In the genomic region with DNA sequence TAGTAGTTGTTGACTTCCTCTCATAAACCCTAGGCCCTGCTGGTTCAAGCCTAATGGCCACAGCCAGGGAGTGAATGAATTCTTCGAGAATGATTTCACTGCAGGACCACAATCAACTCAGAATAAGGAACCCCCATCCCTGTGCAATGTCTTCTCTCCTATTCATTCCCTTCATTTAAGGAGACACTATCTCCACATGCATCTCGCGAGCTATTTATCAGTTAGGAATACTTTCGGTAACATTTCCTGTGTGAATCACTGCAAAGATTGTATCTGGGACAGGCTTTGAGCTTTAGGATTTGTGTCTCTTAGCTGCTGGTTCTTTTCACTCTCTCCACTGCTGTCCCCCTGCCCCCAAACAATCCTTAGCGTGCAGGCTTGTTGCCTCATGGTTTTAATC, we compare ENCODE assay signal across 21 cellular contexts.
DNase-seq lines count a peak whose midpoint lies in the region; ATAC-seq, FAIRE-seq and TF ChIP-seq lines count a peak whose summit lies in the region.
"Had no signal": no experiment of that assay in that cellular context is flagged by ENCODE, and none has a peak within 500 bp of the region (broad histone marks: within the 10 kb centered on the region; RNA-seq: fewer than 3 reads in every experiment).

No MANE protein-coding gene starts in this region.

- peak overlapping the region; percentile 35 for H3K4me2 ChIP-seq in astrocyte (ENCODE audit: low read length)

- no peak for TF ChIP-seq POLR2A in gastrocnemius medialis (IDR thresholded peaks at IDR 0.05)

- in situ Hi-C loops in gastrocnemius medialis (cut with MboI; ENCODE audit: low sequenced_read_pairs in 4 of 4): no loop called here

- H3K9me3 Mint-ChIP-seq in astrocyte (ENCODE audit: unreplicated experiment) (no peaks in the 10 kb centered on the region), mesothelial cell of epicardium (peaks cover 4% of the 10 kb centered on the region)
- H3K9me3 Mint-ChIP-seq: activated naive CD4-positive, alpha-beta T cell treated with anti-CD3 and anti-CD28 coated beads, Interleukin-2, amount 10 ng/mL, durations not matched to agents 7 days and 5 days; brain had no signal

- CTCF ChIA-PET in BJ (lab: Yijun Ruan, JAX): interaction anchor here (1.0 to 2.5 kb wide), 7 partner anchors 12 to 90 kb away, joined by 3 to 8 read pairs (median 6); no protein-coding TSS in a partner anchor

- POLR2A ChIA-PET in BJ (lab: Charles Lee): interaction anchor here (1.5 to 2.0 kb wide), 2 partner anchors 16 to 47 kb away, joined by 6 read pairs; no protein-coding TSS in a partner anchor

- ATAC-seq in gastrocnemius medialis: no peak
- ATAC-seq: heart left ventricle had no signal

- H3K36me3 Mint-ChIP-seq in astrocyte (ENCODE audit: low read depth, unreplicated experiment): peaks cover 3% of the 10 kb centered on the region
- H3K36me3 Mint-ChIP-seq in mesothelial cell of epicardium: no peaks in the 10 kb centered on the region
- H3K36me3 Mint-ChIP-seq: activated naive CD4-positive, alpha-beta T cell treated with anti-CD3 and anti-CD28 coated beads, Interleukin-2, amount 10 ng/mL, durations not matched to agents 7 days and 5 days; brain had no signal

- H3K4me3 ChIP-seq in BJ (ENCODE audit: low read depth, low read length) (no peak overlapping the region), astrocyte (ENCODE audit: insufficient read depth, low read depth, low read length) (no peak overlapping the region), gastrocnemius medialis (no peak overlapping the region), foreskin fibroblast (ENCODE audit: low read depth in 1 of 2, low read length in 2 of 2) (no peak overlapping the region)
- H3K4me3 ChIP-seq: heart left ventricle had no signal

- H3K9ac ChIP-seq in astrocyte (ENCODE audit: low read length): peak overlapping the region; percentile 61

- DNase-seq in BJ (ENCODE audit: low read depth): peak; percentile 94
- DNase-seq in HTR-8/SVneo (ENCODE audit: insufficient read length, low spot score): peak; percentile 45
- DNase-seq in astrocyte (ENCODE audit: low read depth): peak; percentile 96
- no peak for DNase-seq in mesothelial cell of epicardium (ENCODE audit: low spot score in 2 of 2, unreplicated experiment in 2 of 2)
- no peak for DNase-seq in NCI-H1436 (lab: John Stamatoyannopoulos, UW)
- DNase-seq in gastrocnemius medialis: no peak
- DNase-seq in NCI-H510A treated with DMSO at 0.1 percent for 48 hours (lab: John Stamatoyannopoulos, UW): no peak
- DNase-seq in foreskin fibroblast: no peak
- DNase-seq: activated CD4-positive, alpha-beta T cell treated with anti-CD3 and anti-CD28 coated beads, Interleukin-2, amount 50 U/mL, for 4 hours; activated naive CD4-positive, alpha-beta T cell treated with anti-CD3 and anti-CD28 coated beads, Interleukin-2, amount 10 ng/mL, durations not matched to agents 7 days and 5 days; activated T-cell treated with anti-CD3 and anti-CD28 coated beads for 4 hours; GF-D8; heart left ventricle; NCI-H1048; NCI-H2081 treated with DMSO at 0.1 percent for 48 hours; NCI-H526 treated with DMSO at 0.1 percent for 48 hours; OCI-M1; stimulated activated naive CD4-positive, alpha-beta T cell treated with Interleukin-2 at 50 U/mL for 16 hours; SW 1271 had no signal

- H2AFZ ChIP-seq in astrocyte (ENCODE audit: low read depth, low read length): no peak overlapping the region

- H3K36me3 ChIP-seq in BJ (ENCODE audit: control insufficient read depth, insufficient read depth, low read length): peaks cover 43% of the 10 kb centered on the region
- H3K36me3 ChIP-seq in astrocyte (ENCODE audit: insufficient read depth, low read length): peaks cover 24% of the 10 kb centered on the region
- no peaks in the 10 kb centered on the region for H3K36me3 ChIP-seq in gastrocnemius medialis
- H3K36me3 ChIP-seq: heart left ventricle had no signal

- peaks cover 5% of the 10 kb centered on the region for H3K79me2 ChIP-seq in astrocyte (ENCODE audit: insufficient read depth, low read length)

- H3K9me3 ChIP-seq in astrocyte (ENCODE audit: insufficient read depth, low read depth, low read length) (no peaks in the 10 kb centered on the region), gastrocnemius medialis (no peaks in the 10 kb centered on the region)
- H3K9me3 ChIP-seq: heart left ventricle had no signal

- intact Hi-C loops in gastrocnemius medialis (cut with DNase I; ENCODE audit: low total_unique reads): no loop called here

- H3K27me3 ChIP-seq in BJ (ENCODE audit: control insufficient read depth, insufficient read depth, low read length) (no peaks in the 10 kb centered on the region), astrocyte (ENCODE audit: insufficient read depth, low read length) (no peaks in the 10 kb centered on the region), gastrocnemius medialis (no peaks in the 10 kb centered on the region)
- H3K27me3 ChIP-seq: heart left ventricle had no signal

- H3K27ac ChIP-seq in astrocyte (ENCODE audit: low read depth, low read length) (peak overlapping the region; percentile 88), gastrocnemius medialis (no peak overlapping the region)
- H3K27ac ChIP-seq: heart left ventricle had no signal

- no peak for TF ChIP-seq CTCF in BJ (IDR thresholded peaks at IDR 0.05; ENCODE audit: insufficient read depth, low read depth, low read length)
- no peak for TF ChIP-seq CTCF in astrocyte (IDR thresholded peaks at IDR 0.05; ENCODE audit: insufficient read depth, low read depth, low read length)
- TF ChIP-seq CTCF in mesothelial cell of epicardium (IDR thresholded peaks at IDR 0.05; ENCODE audit: unreplicated experiment): no peak
- TF ChIP-seq CTCF in gastrocnemius medialis (IDR thresholded peaks at IDR 0.05 in 4 of 5, conservative IDR thresholded peaks at IDR 0.05 in 1 of 5): no peak
- TF ChIP-seq CTCF in foreskin fibroblast (IDR thresholded peaks at IDR 0.05; ENCODE audit: low read depth, low read length): no peak

- no peaks in the 10 kb centered on the region for H4K20me1 ChIP-seq in astrocyte (ENCODE audit: insufficient read depth, low read length)

- H3K27me3 Mint-ChIP-seq in astrocyte (ENCODE audit: low read depth, unreplicated experiment) (no peaks in the 10 kb centered on the region), mesothelial cell of epicardium (ENCODE audit: low read depth) (peaks cover 3% of the 10 kb centered on the region)
- H3K27me3 Mint-ChIP-seq: brain had no signal

- H3K4me3 Mint-ChIP-seq in astrocyte (ENCODE audit: unreplicated experiment): peak overlapping the region; percentile 54
- H3K4me3 Mint-ChIP-seq in mesothelial cell of epicardium: no peak overlapping the region
- H3K4me3 Mint-ChIP-seq: activated naive CD4-positive, alpha-beta T cell treated with anti-CD3 and anti-CD28 coated beads, Interleukin-2, amount 10 ng/mL, durations not matched to agents 7 days and 5 days; brain had no signal

- peak; percentile 72 for FAIRE-seq in HTR-8/SVneo (lab: Jason Lieb, UNC)
- FAIRE-seq in astrocyte (lab: Jason Lieb, UNC): peak; percentile 95
- FAIRE-seq: keratinocyte had no signal

- peaks cover 52% of the 10 kb centered on the region for H3K4me1 Mint-ChIP-seq in astrocyte (ENCODE audit: low read depth, unreplicated experiment)
- H3K4me1 Mint-ChIP-seq in mesothelial cell of epicardium: peaks cover 28% of the 10 kb centered on the region
- H3K4me1 Mint-ChIP-seq: activated naive CD4-positive, alpha-beta T cell treated with anti-CD3 and anti-CD28 coated beads, Interleukin-2, amount 10 ng/mL, durations not matched to agents 7 days and 5 days had no signal

- peak overlapping the region; percentile 99 for H3K27ac Mint-ChIP-seq in astrocyte (ENCODE audit: unreplicated experiment)
- H3K27ac Mint-ChIP-seq in mesothelial cell of epicardium: peak overlapping the region; percentile 18
- H3K27ac Mint-ChIP-seq: activated naive CD4-positive, alpha-beta T cell treated with anti-CD3 and anti-CD28 coated beads, Interleukin-2, amount 10 ng/mL, durations not matched to agents 7 days and 5 days; brain had no signal

- H3K4me1 ChIP-seq in astrocyte (ENCODE audit: insufficient read depth, low read length): peaks cover 49% of the 10 kb centered on the region
- H3K4me1 ChIP-seq in gastrocnemius medialis: no peaks in the 10 kb centered on the region
- H3K4me1 ChIP-seq: heart left ventricle had no signal

Comparison
In these comparisons a context has a peak if more than half of its experiments do, and no peak if none do; other contexts are left out.
1. DNase-seq: peak in BJ (single experiment), HTR-8/SVneo (single experiment) and astrocyte (single experiment); none in mesothelial cell of epicardium (0 of 2), NCI-H1436 (single experiment), gastrocnemius medialis (0 of 2), NCI-H510A treated with DMSO at 0.1 percent for 48 hours (single experiment) and foreskin fibroblast (0 of 2).